8 cellular contexts compared by ENCODE assay signal in the genomic region with DNA sequence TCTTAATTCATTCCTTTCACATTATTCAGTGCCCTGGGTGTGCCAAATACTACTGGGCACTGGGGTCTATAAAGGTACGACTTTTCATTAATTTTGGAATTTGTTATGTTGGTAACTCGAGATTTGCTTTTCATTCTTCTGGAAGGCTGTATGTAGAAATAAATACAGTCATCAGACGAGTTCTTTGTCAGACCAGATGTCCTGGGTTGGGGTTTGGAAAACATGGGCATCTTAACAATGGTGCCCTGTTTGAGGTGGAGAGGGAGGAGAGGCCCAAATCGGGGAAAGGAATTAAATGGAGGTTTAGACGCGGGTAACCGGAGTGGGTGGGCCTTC. TPM values are rescaled to one million over a fixed set of nuclear protein-coding genes. Genes with fewer than 3 reads are reported as not detected.
DNase-seq lines count a peak whose midpoint lies in the region; ATAC-seq and TF ChIP-seq lines count a peak whose summit lies in the region.

No MANE protein-coding gene starts in this region.

- H3K27ac Mint-ChIP-seq in GM23338: peak overlapping the region; percentile 95
- H3K27ac Mint-ChIP-seq in activated CD4-positive, alpha-beta memory T cell treated with anti-CD3 and anti-CD28 coated beads, Interleukin-2, amount 10 ng/mL, durations not matched to agents 7 days and 5 days: peak overlapping the region; percentile 2

- H3K4me1 Mint-ChIP-seq in GM23338: peaks cover 33% of the 10 kb centered on the region
- H3K4me1 Mint-ChIP-seq in activated CD4-positive, alpha-beta memory T cell treated with anti-CD3 and anti-CD28 coated beads, Interleukin-2, amount 10 ng/mL, durations not matched to agents 7 days and 5 days: peaks cover 16% of the 10 kb centered on the region

- H3K79me2 ChIP-seq in GM23338 (replicated peaks; ENCODE audit: insufficient read depth): peaks cover 33% of the 10 kb centered on the region

- POLR2A ChIA-PET in activated CD4-positive, alpha-beta memory T cell treated with anti-CD3 and anti-CD28 coated beads, Interleukin-2, amount 10 ng/mL, durations not matched to agents 7 days and 5 days (lab: Charles Lee): interaction anchor here (1.0 to 2.0 kb wide), 3 partner anchors 12 to 293 kb away, joined by 3 to 10 read pairs (median 8); a partner anchor contains a TSS

- H3K4me2 ChIP-seq in GM23338: peak overlapping the region; percentile 85

- H3K36me3 ChIP-seq in GM23338 (ENCODE audit: insufficient read depth) (no peaks in the 10 kb centered on the region), iPS DF 6.9 (ENCODE audit: control insufficient read depth, insufficient read depth, low read length) (no peaks in the 10 kb centered on the region), skeletal muscle tissue (ENCODE audit: control insufficient read depth in 3 of 3, insufficient read depth in 3 of 3, low read length in 3 of 3) (no peaks in the 10 kb centered on the region)

- H4K20me1 ChIP-seq in GM23338 (replicated peaks; ENCODE audit: insufficient read depth): peaks cover 19% of the 10 kb centered on the region

- peak overlapping the region; percentile 74; the same call in 1 of the 2 replicates for H2AFZ ChIP-seq in GM23338

- DNase-seq in GM23338 (ENCODE audit: low spot score) (no peak), iPS DF 6.9 (ENCODE audit: low read depth, low spot score) (no peak), NCI-H69 (lab: John Stamatoyannopoulos, UW) (no peak), NCI-H2029 treated with DMSO at 0.1 percent for 48 hours (lab: John Stamatoyannopoulos, UW) (no peak), nucleus accumbens (lab: John Stamatoyannopoulos, UW) (no peak), CD1c-positive myeloid dendritic cell (ENCODE audit: extremely low spot score) (no peak)
- DNase-seq in activated CD4-positive, alpha-beta memory T cell treated with anti-CD3 and anti-CD28 coated beads, Interleukin-2, amount 10 ng/mL, durations not matched to agents 7 days and 5 days: no peak

- H3K36me3 Mint-ChIP-seq in GM23338 (ENCODE audit: low read depth): no peaks in the 10 kb centered on the region; the same call in 2 of the 3 replicates
- no peaks in the 10 kb centered on the region for H3K36me3 Mint-ChIP-seq in activated CD4-positive, alpha-beta memory T cell treated with anti-CD3 and anti-CD28 coated beads, Interleukin-2, amount 10 ng/mL, durations not matched to agents 7 days and 5 days (ENCODE audit: low read depth)

- peak overlapping the region; percentile 89 for H3K27ac ChIP-seq in GM23338 (ENCODE audit: low read depth)
- no peak overlapping the region for H3K27ac ChIP-seq in iPS DF 6.9 (ENCODE audit: low read length)
- peak overlapping the region; percentile 64 for H3K27ac ChIP-seq in skeletal muscle tissue (ENCODE audit: low read depth, low read length)

- no peaks in the 10 kb centered on the region for H3K9me2 ChIP-seq in GM23338 (ENCODE audit: insufficient read depth)

- H3K9me3 Mint-ChIP-seq in GM23338: no peaks in the 10 kb centered on the region; the same call in 2 of the 3 replicates
- H3K9me3 Mint-ChIP-seq in activated CD4-positive, alpha-beta memory T cell treated with anti-CD3 and anti-CD28 coated beads, Interleukin-2, amount 10 ng/mL, durations not matched to agents 7 days and 5 days: no peaks in the 10 kb centered on the region

- H3K9ac ChIP-seq in skeletal muscle tissue (ENCODE audit: low read depth in 1 of 3, low read length in 3 of 3): peak overlapping the region; percentile 72 to 91 (median 80)

- H3K4me3 Mint-ChIP-seq in GM23338: peak overlapping the region; percentile 94
- H3K4me3 Mint-ChIP-seq in activated CD4-positive, alpha-beta memory T cell treated with anti-CD3 and anti-CD28 coated beads, Interleukin-2, amount 10 ng/mL, durations not matched to agents 7 days and 5 days: peak overlapping the region; percentile 84

- CTCF ChIA-PET in activated CD4-positive, alpha-beta memory T cell treated with anti-CD3 and anti-CD28 coated beads, Interleukin-2, amount 10 ng/mL, durations not matched to agents 7 days and 5 days (lab: Charles Lee): interaction anchor here (1.0 to 1.5 kb wide), 3 partner anchors 16 to 303 kb away, joined by 3 to 4 read pairs (median 3); no protein-coding TSS in a partner anchor

- H3F3A ChIP-seq in GM23338 (replicated peaks; ENCODE audit: low read depth): no peaks in the 10 kb centered on the region; the same call in 1 of the 2 replicates

- H3K4me3 ChIP-seq in GM23338: peak overlapping the region; percentile 85
- H3K4me3 ChIP-seq in iPS DF 6.9 (ENCODE audit: low read length): peak overlapping the region; percentile 40; the same call in 1 of the 2 replicates
- H3K4me3 ChIP-seq in skeletal muscle tissue (ENCODE audit: low read length in 3 of 3): peak overlapping the region; percentile 96 to 100 (median 98)

- no CpG with 5 or more reads among the region's 7 CpGs for WGBS in iPS DF 6.9 (ENCODE audit: insufficient coverage, insufficient read length)

- H3K4me1 ChIP-seq in GM23338 (ENCODE audit: insufficient read depth) (peaks cover 14% of the 10 kb centered on the region), iPS DF 6.9 (ENCODE audit: control insufficient read depth, insufficient read depth, low read length) (no peaks in the 10 kb centered on the region; the same call in 1 of the 2 replicates), skeletal muscle tissue (ENCODE audit: control insufficient read depth in 3 of 3, insufficient read depth in 3 of 3, low read length in 3 of 3) (peaks cover 7 to 14% (median 10%) of the 10 kb centered on the region in 3 donors)

- no peak for TF ChIP-seq CTCF in GM23338 (conservative IDR thresholded peaks at IDR 0.05; ENCODE audit: low read depth in 2 of 2)

- no peak for ATAC-seq in GM23338

- H3K27me3 Mint-ChIP-seq in GM23338 (ENCODE audit: insufficient read depth, low read depth, poor library complexity): peaks cover 7% of the 10 kb centered on the region
- peaks cover 32% of the 10 kb centered on the region for H3K27me3 Mint-ChIP-seq in activated CD4-positive, alpha-beta memory T cell treated with anti-CD3 and anti-CD28 coated beads, Interleukin-2, amount 10 ng/mL, durations not matched to agents 7 days and 5 days

- H3K9me3 ChIP-seq in iPS DF 6.9 (ENCODE audit: control insufficient read depth, insufficient read depth, low read length): no peaks in the 10 kb centered on the region
- no peaks in the 10 kb centered on the region for H3K9me3 ChIP-seq in skeletal muscle tissue (ENCODE audit: control insufficient read depth in 3 of 3, low read length in 3 of 3)

- H3K27me3 ChIP-seq in GM23338 (ENCODE audit: insufficient read depth) (peaks cover 24% of the 10 kb centered on the region), iPS DF 6.9 (ENCODE audit: control insufficient read depth, insufficient read depth, low read length) (no peaks in the 10 kb centered on the region), skeletal muscle tissue (ENCODE audit: control insufficient read depth in 3 of 3, insufficient read depth in 3 of 3, low read length in 3 of 3) (no peaks in the 10 kb centered on the region)

TF ChIP-seq in GM23338, 12 proteins besides CTCF, POLR2A, EP300 and RAD21:
- TF ChIP-seq JUNB (IDR thresholded peaks at IDR 0.05; ENCODE audit: unreplicated experiment): no peak
- TF ChIP-seq, protein P1, sequence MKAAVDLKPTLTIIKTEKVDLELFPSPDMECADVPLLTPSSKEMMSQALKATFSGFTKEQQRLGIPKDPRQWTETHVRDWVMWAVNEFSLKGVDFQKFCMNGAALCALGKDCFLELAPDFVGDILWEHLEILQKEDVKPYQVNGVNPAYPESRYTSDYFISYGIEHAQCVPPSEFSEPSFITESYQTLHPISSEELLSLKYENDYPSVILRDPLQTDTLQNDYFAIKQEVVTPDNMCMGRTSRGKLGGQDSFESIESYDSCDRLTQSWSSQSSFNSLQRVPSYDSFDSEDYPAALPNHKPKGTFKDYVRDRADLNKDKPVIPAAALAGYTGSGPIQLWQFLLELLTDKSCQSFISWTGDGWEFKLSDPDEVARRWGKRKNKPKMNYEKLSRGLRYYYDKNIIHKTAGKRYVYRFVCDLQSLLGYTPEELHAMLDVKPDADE (IDR thresholded peaks at IDR 0.05): 0 out of 2 replicates have a peak, but pooled peaks have one; percentile 5
TF ChIP-seq in GM23338: peak in this region for 1.

RNA-seq across cellular contexts. Expression of a gene that starts 0.7 kb away (rescaled TPM):
- 13.8 and 15.5 TPM in 2 replicates for total RNA-seq in GM23338 (2014; rRNA removed; shearing (Covaris generic))
- polyA plus RNA-seq in GM23338 (2016; fragmentation: Nextera tagmentation; extraction: Ambion mirVana): 6.5 and 7.5 TPM in 2 replicates
- 1 to 10 TPM; 3.8 to 4.0 TPM for total RNA-seq in activated CD4-positive, alpha-beta memory T cell treated with anti-CD3 and anti-CD28 coated beads, Interleukin-2, amount 10 ng/mL, durations not matched to agents 7 days and 5 days
- 38.6 TPM for total RNA-seq in skeletal muscle tissue

Comparison
In these comparisons a context has a peak if more than half of its experiments do, and no peak if none do; other contexts are left out.
1. H3K4me3 ChIP-seq: peak in every context shown above with its lines; median percentile 98 in skeletal muscle tissue; 85 in GM23338; 40 in iPS DF 6.9.